8 cellular contexts compared by ENCODE assay signal in genomic region chr21:39184050-39184980, GRCh38. TPM values are rescaled to one million over a fixed set of nuclear protein-coding genes. Genes with fewer than 3 reads are reported as not detected.
A peak's percentile ranks its signal among the peaks of the same experiment; 100 is the strongest.
DNase-seq lines count a peak whose midpoint lies in the region; ATAC-seq and TF ChIP-seq lines count a peak whose summit lies in the region.

No MANE protein-coding gene starts in this region.

- peak overlapping the region; percentile 97 for H3K27ac Mint-ChIP-seq in activated CD4-positive, alpha-beta T cell treated with anti-CD3 and anti-CD28 coated beads, Interleukin-2, amount 10 ng/mL, durations not matched to agents 7 days and 5 days

- no peaks in the 10 kb centered on the region for H3K9me3 Mint-ChIP-seq in activated CD4-positive, alpha-beta T cell treated with anti-CD3 and anti-CD28 coated beads, Interleukin-2, amount 10 ng/mL, durations not matched to agents 7 days and 5 days

- H3K4me1 Mint-ChIP-seq in activated CD4-positive, alpha-beta T cell treated with anti-CD3 and anti-CD28 coated beads, Interleukin-2, amount 10 ng/mL, durations not matched to agents 7 days and 5 days = peaks cover 52% of the 10 kb centered on the region

- H2BK12ac ChIP-seq in trophoblast cell (ENCODE audit: low read length) = peak overlapping the region; percentile 58

- H2BK5ac ChIP-seq in trophoblast cell (ENCODE audit: low read depth, low read length, poor library complexity) = peak overlapping the region; percentile 87

- H3K4me2 ChIP-seq in trophoblast cell (ENCODE audit: low read length) = peak overlapping the region; percentile 97

- H3K18ac ChIP-seq in trophoblast cell (ENCODE audit: low read length) = peak overlapping the region; percentile 87

- peaks cover 25% of the 10 kb centered on the region for H3K36me3 Mint-ChIP-seq in activated CD4-positive, alpha-beta T cell treated with anti-CD3 and anti-CD28 coated beads, Interleukin-2, amount 10 ng/mL, durations not matched to agents 7 days and 5 days (ENCODE audit: low read depth)

- peak overlapping the region; percentile 75 for H3K9ac ChIP-seq in trophoblast cell (ENCODE audit: low read length)

- POLR2A ChIA-PET in activated CD4-positive, alpha-beta T cell treated with anti-CD3 and anti-CD28 coated beads, Interleukin-2, amount 10 ng/mL, durations not matched to agents 7 days and 5 days (lab: Charles Lee) = interaction anchor here (0.6 to 0.7 kb wide), 2 partner anchors 8 to 165 kb away, joined by 3 read pairs; no protein-coding TSS in a partner anchor

- CTCF ChIA-PET in activated CD4-positive, alpha-beta T cell treated with anti-CD3 and anti-CD28 coated beads, Interleukin-2, amount 10 ng/mL, durations not matched to agents 7 days and 5 days (lab: Charles Lee) = interaction anchor here (0.5 to 2.2 kb wide), 5 partner anchors 10 to 1925 kb away, joined by 3 to 5 read pairs (median 3); no protein-coding TSS in a partner anchor

- no peak for TF ChIP-seq EP300 in esophagus muscularis mucosa (IDR thresholded peaks at IDR 0.05)

- H3K27ac ChIP-seq in esophagus muscularis mucosa (replicated peaks in 1 of 4) (peak overlapping the region; percentile 83 to 93 (median 89)), trophoblast cell (ENCODE audit: low read depth, low read length) (peak overlapping the region; percentile 70)

- H2BK120ac ChIP-seq in trophoblast cell (ENCODE audit: insufficient read depth, low read length, poor library complexity) = peak overlapping the region; percentile 88

- TF ChIP-seq POLR2A in Raji (IDR thresholded peaks at IDR 0.05; ENCODE audit: insufficient read depth, low read depth, low read length) (peak; percentile 66; the same call in 1 of the 2 replicates), esophagus muscularis mucosa (IDR thresholded peaks at IDR 0.05; ENCODE audit: low read depth) (no peak)

- H3K9me3 ChIP-seq in esophagus muscularis mucosa (no peaks in the 10 kb centered on the region), trophoblast cell (ENCODE audit: insufficient read depth, low read depth, low read length) (no peaks in the 10 kb centered on the region)

- H3K4me3 ChIP-seq in esophagus muscularis mucosa (peak overlapping the region; percentile 68 to 93 (median 90)), trophoblast cell (ENCODE audit: low read depth, low read length) (peak overlapping the region; percentile 96)

- H3K4me1 ChIP-seq in esophagus muscularis mucosa (peaks cover 8 to 34% (median 25%) of the 10 kb centered on the region in 4 donors), trophoblast cell (ENCODE audit: control insufficient read depth in 1 of 2, insufficient read depth in 2 of 2, low read length in 2 of 2) (peaks cover 4% of the 10 kb centered on the region in 2 experiments)

- H4K8ac ChIP-seq in trophoblast cell (ENCODE audit: low read depth, low read length) = peak overlapping the region; percentile 70

- H3K4ac ChIP-seq in trophoblast cell (ENCODE audit: low read depth, low read length) = peak overlapping the region; percentile 65

- no peak for ATAC-seq in GM18498 (IDR thresholded peaks at IDR 0.05; ENCODE audit: unreplicated experiment)
- no peak for ATAC-seq in GM19324 (IDR thresholded peaks at IDR 0.05; ENCODE audit: low FRiP score, unreplicated experiment)
- no peak for ATAC-seq in GM18873 (IDR thresholded peaks at IDR 0.05; ENCODE audit: low FRiP score, unreplicated experiment)

- intact Hi-C loops in esophagus muscularis mucosa (cut with DNase I) = loop anchor here (10.0 kb wide), 1 partner anchor 200 kb away; a partner anchor contains a TSS

- H3K36me3 ChIP-seq in esophagus muscularis mucosa (peaks cover 0 to 2% (median 0%) of the 10 kb centered on the region in 4 donors), trophoblast cell (ENCODE audit: control insufficient read depth in 1 of 2, insufficient read depth in 2 of 2, low read length in 2 of 2) (peaks cover 0 to 2% of the 10 kb centered on the region in 2 experiments)

- H3K27me3 ChIP-seq in esophagus muscularis mucosa (no peaks in the 10 kb centered on the region), trophoblast cell (ENCODE audit: insufficient read depth, low read length) (no peaks in the 10 kb centered on the region)

- peak overlapping the region; percentile 99 for H2AFZ ChIP-seq in trophoblast cell (ENCODE audit: insufficient read depth, low read length, poor library complexity)

- H3K23ac ChIP-seq in trophoblast cell (ENCODE audit: low read length) = no peak overlapping the region

- no peak overlapping the region for H2AK5ac ChIP-seq in trophoblast cell (ENCODE audit: low read length)

- no peak for DNase-seq in activated CD4-positive, alpha-beta T cell treated with anti-CD3 and anti-CD28 coated beads, Interleukin-2, amount 10 ng/mL, durations not matched to agents 7 days and 5 days
- no peak for DNase-seq in activated CD4-positive, alpha-beta T cell treated with anti-CD3 and anti-CD28 coated beads for 1 hour
- no peak for DNase-seq in esophagus muscularis mucosa (ENCODE audit: extremely low spot score)
- peak in 1 of 2 donors; percentile 32 for DNase-seq in trophoblast cell

- peaks cover 8% of the 10 kb centered on the region for H3K79me2 ChIP-seq in trophoblast cell (ENCODE audit: control insufficient read depth, insufficient read depth, low read length, poor library complexity)

- H4K91ac ChIP-seq in trophoblast cell (ENCODE audit: low read depth, low read length) = peak overlapping the region; percentile 60

- peak overlapping the region; percentile 90 for H3K14ac ChIP-seq in trophoblast cell (ENCODE audit: low read length)

- WGBS in esophagus muscularis mucosa = 5% methylated on average over 22 of the region's 22 CpGs
- WGBS in trophoblast cell (ENCODE audit: extremely low coverage, insufficient coverage, insufficient read length) = no CpG with 5 or more reads among the region's 22 CpGs

- H3K79me1 ChIP-seq in trophoblast cell (ENCODE audit: low read length) = peaks cover 11% of the 10 kb centered on the region

- TF ChIP-seq CTCF in esophagus muscularis mucosa (IDR thresholded peaks at IDR 0.05) = no peak

- H3K27me3 Mint-ChIP-seq in activated CD4-positive, alpha-beta T cell treated with anti-CD3 and anti-CD28 coated beads, Interleukin-2, amount 10 ng/mL, durations not matched to agents 7 days and 5 days = no peaks in the 10 kb centered on the region

- peak overlapping the region; percentile 98 for H3K4me3 Mint-ChIP-seq in activated CD4-positive, alpha-beta T cell treated with anti-CD3 and anti-CD28 coated beads, Interleukin-2, amount 10 ng/mL, durations not matched to agents 7 days and 5 days

- peak overlapping the region; percentile 98 for H4K12ac ChIP-seq in trophoblast cell (ENCODE audit: low read depth, low read length)

RNA-seq across cellular contexts. Expression of gene PSMG1, which starts 1.1 kb away (rescaled TPM):
- total RNA-seq in activated CD4-positive, alpha-beta T cell treated with anti-CD3 and anti-CD28 coated beads, Interleukin-2, amount 10 ng/mL, durations not matched to agents 7 days and 5 days = 10 to 100 TPM; 66.8 to 84.3 TPM
- total RNA-seq in esophagus muscularis mucosa = 10 to 100 TPM; 23.5 to 32.8 (median 25.1) TPM
- polyA plus RNA-seq in trophoblast cell (2013) = 71.2 and 72.7 TPM in 2 replicates
